Comparison of ENCODE assay signal across 1 cellular context in the genomic region with DNA sequence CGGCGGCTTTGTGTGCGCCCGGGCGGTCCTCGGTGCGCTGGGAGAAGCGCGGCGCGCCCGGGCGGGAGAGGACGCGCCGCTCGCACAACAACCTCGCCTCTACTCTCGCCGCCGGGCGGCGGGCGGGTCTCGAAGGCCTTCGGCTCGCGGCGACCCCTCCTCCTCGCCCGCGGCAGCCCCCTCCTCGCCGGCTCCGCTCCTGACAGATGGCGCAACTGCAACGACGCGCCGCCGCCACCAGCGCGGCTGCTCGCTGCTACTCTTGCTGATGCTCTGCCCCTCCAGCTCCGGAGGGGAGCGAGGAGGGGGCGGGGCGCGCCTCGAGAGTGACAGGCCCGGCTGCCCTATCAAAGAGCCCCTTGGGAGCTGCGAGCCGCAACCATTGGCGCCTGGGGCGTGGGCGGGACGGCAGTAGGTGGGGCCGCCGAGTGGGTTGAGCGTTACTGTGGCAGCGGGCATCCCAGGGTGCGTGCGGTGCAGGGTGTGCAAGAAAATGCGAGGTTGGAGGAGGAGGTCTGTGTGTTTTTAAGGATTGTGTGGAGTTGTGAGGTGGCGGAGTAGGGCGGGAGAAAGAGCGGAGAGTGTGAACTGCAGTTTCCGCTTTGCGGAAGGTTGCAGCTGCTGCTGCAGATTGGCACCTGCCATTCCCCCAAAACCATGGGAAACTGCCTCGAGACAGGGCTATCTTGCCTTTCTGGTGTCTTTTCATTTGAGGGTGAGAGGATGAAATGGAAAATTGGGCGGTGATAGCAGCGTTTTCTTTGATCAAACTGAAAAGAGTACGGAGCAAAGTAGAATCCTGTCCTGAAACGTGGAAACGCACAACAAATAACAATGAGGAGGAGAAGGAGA.
A peak's percentile ranks its signal among the peaks of the same experiment; 100 is the strongest.
TF ChIP-seq lines count a peak whose summit lies in the region.

A gene (minus strand): TSS at position 275 of the 852 bp plus-strand sequence. CDS start 153,401 bp downstream, outside the sequence.

TF ChIP-seq in HepG2, 621 proteins besides CTCF, POLR2A, EP300 and RAD21 (continued from another document and continues in another):
- TF ChIP-seq, protein P1, sequence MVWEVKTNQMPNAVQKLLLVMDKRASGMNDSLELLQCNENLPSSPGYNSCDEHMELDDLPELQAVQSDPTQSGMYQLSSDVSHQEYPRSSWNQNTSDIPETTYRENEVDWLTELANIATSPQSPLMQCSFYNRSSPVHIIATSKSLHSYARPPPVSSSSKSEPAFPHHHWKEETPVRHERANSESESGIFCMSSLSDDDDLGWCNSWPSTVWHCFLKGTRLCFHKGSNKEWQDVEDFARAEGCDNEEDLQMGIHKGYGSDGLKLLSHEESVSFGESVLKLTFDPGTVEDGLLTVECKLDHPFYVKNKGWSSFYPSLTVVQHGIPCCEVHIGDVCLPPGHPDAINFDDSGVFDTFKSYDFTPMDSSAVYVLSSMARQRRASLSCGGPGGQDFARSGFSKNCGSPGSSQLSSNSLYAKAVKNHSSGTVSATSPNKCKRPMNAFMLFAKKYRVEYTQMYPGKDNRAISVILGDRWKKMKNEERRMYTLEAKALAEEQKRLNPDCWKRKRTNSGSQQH (CRISPR knock-in tag; IDR thresholded peaks at IDR 0.05; ENCODE audit: low read depth) = 0 out of 2 replicates have a peak, but pooled peaks have one; percentile 65
- TF ChIP-seq RXRB (CRISPR knock-in tag; IDR thresholded peaks at IDR 0.05; ENCODE audit: borderline replicate concordance) (peak; percentile 21; the same call in 1 of the 2 replicates), HIVEP1 (CRISPR knock-in tag; IDR thresholded peaks at IDR 0.05) (no peak), RXRA (CRISPR knock-in tag; IDR thresholded peaks at IDR 0.05) (no peak; the same call in 1 of the 2 replicates), ZBTB20 (CRISPR knock-in tag; IDR thresholded peaks at IDR 0.05; ENCODE audit: borderline replicate concordance, low read depth) (no peak; the same call in none of the 2 replicates), ERF (CRISPR knock-in tag; IDR thresholded peaks at IDR 0.05) (peak; percentile 71; the same call in 1 of the 2 replicates), THAP11 (CRISPR knock-in tag; IDR thresholded peaks at IDR 0.05) (0 out of 2 replicates have a peak, but pooled peaks have one; percentile 31), GZF1 (CRISPR knock-in tag; IDR thresholded peaks at IDR 0.05) (0 out of 2 replicates have a peak, but pooled peaks have one; percentile 36), GATAD1 (CRISPR knock-in tag; IDR thresholded peaks at IDR 0.05) (0 out of 2 replicates have a peak, but pooled peaks have one; percentile 24), MYNN (CRISPR knock-in tag; IDR thresholded peaks at IDR 0.05; ENCODE audit: low read depth) (no peak), HNRNPK (IDR thresholded peaks at IDR 0.05; ENCODE audit: low read depth, low read length, poor library complexity, severe bottlenecking) (peak; percentile 68), HNRNPL (IDR thresholded peaks at IDR 0.05; ENCODE audit: low read depth, low read length) (peak; percentile 81), KDM1A (CRISPR knock-in tag; IDR thresholded peaks at IDR 0.05) (peak; percentile 47; the same call in 1 of the 2 replicates), ZFP36L2 (CRISPR knock-in tag; IDR thresholded peaks at IDR 0.05) (no peak), GATAD2A (CRISPR knock-in tag; IDR thresholded peaks at IDR 0.05) (peak; percentile 14; the same call in 1 of the 2 replicates), ZNF12 (CRISPR knock-in tag; IDR thresholded peaks at IDR 0.05) (no peak), GABPB1 (CRISPR knock-in tag; IDR thresholded peaks at IDR 0.05) (peak; percentile 82), REPIN1 (CRISPR knock-in tag; IDR thresholded peaks at IDR 0.05; ENCODE audit: borderline replicate concordance, low read depth) (0 out of 2 replicates have a peak, but pooled peaks have one; percentile 27), ZNF569 (CRISPR knock-in tag; IDR thresholded peaks at IDR 0.05; ENCODE audit: borderline replicate concordance) (no peak), SMAD9 (CRISPR knock-in tag; IDR thresholded peaks at IDR 0.05) (0 out of 2 replicates have a peak, but pooled peaks have one; percentile 11), THYN1 (CRISPR knock-in tag; IDR thresholded peaks at IDR 0.05; ENCODE audit: borderline replicate concordance, low read depth) (no peak), YY1 (IDR thresholded peaks at IDR 0.05; ENCODE audit: insufficient read depth, insufficient replicate concordance, low read depth, low read length) (peak; percentile 15), POLR2AphosphoS5 (IDR thresholded peaks at IDR 0.05; ENCODE audit: low read depth, low read length) (no peak), ZNF547 (CRISPR knock-in tag; IDR thresholded peaks at IDR 0.05) (peak; percentile 68; the same call in 1 of the 2 replicates), XRCC5 (optimal IDR thresholded peaks at IDR 0.05; ENCODE audit: low read length) (peak; percentile 87), RBFOX2 (IDR thresholded peaks at IDR 0.05; ENCODE audit: low read depth, low read length) (peak; percentile 75), SP1 (IDR thresholded peaks at IDR 0.05) (no peak), SP1 (CRISPR knock-in tag; IDR thresholded peaks at IDR 0.05) (peak; percentile 98), ZNF558 (CRISPR knock-in tag; IDR thresholded peaks at IDR 0.05; ENCODE audit: borderline replicate concordance) (no peak), ZBTB7B (CRISPR knock-in tag; IDR thresholded peaks at IDR 0.05) (0 out of 2 replicates have a peak, but pooled peaks have one; percentile 58), ZNF772 (CRISPR knock-in tag; IDR thresholded peaks at IDR 0.05) (no peak)
- TF ChIP-seq, protein P2, sequence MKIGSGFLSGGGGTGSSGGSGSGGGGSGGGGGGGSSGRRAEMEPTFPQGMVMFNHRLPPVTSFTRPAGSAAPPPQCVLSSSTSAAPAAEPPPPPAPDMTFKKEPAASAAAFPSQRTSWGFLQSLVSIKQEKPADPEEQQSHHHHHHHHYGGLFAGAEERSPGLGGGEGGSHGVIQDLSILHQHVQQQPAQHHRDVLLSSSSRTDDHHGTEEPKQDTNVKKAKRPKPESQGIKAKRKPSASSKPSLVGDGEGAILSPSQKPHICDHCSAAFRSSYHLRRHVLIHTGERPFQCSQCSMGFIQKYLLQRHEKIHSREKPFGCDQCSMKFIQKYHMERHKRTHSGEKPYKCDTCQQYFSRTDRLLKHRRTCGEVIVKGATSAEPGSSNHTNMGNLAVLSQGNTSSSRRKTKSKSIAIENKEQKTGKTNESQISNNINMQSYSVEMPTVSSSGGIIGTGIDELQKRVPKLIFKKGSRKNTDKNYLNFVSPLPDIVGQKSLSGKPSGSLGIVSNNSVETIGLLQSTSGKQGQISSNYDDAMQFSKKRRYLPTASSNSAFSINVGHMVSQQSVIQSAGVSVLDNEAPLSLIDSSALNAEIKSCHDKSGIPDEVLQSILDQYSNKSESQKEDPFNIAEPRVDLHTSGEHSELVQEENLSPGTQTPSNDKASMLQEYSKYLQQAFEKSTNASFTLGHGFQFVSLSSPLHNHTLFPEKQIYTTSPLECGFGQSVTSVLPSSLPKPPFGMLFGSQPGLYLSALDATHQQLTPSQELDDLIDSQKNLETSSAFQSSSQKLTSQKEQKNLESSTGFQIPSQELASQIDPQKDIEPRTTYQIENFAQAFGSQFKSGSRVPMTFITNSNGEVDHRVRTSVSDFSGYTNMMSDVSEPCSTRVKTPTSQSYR (CRISPR knock-in tag; IDR thresholded peaks at IDR 0.05; ENCODE audit: borderline replicate concordance) = peak; percentile 43; the same call in 1 of the 2 replicates
- TF ChIP-seq, protein P3, sequence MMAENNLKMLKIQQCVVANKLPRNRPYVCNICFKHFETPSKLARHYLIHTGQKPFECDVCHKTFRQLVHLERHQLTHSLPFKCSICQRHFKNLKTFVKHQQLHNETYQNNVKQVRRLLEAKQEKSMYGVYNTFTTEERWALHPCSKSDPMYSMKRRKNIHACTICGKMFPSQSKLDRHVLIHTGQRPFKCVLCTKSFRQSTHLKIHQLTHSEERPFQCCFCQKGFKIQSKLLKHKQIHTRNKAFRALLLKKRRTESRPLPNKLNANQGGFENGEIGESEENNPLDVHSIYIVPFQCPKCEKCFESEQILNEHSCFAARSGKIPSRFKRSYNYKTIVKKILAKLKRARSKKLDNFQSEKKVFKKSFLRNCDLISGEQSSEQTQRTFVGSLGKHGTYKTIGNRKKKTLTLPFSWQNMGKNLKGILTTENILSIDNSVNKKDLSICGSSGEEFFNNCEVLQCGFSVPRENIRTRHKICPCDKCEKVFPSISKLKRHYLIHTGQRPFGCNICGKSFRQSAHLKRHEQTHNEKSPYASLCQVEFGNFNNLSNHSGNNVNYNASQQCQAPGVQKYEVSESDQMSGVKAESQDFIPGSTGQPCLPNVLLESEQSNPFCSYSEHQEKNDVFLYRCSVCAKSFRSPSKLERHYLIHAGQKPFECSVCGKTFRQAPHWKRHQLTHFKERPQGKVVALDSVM (CRISPR knock-in tag; IDR thresholded peaks at IDR 0.05) = no peak
- TF ChIP-seq, protein P4, sequence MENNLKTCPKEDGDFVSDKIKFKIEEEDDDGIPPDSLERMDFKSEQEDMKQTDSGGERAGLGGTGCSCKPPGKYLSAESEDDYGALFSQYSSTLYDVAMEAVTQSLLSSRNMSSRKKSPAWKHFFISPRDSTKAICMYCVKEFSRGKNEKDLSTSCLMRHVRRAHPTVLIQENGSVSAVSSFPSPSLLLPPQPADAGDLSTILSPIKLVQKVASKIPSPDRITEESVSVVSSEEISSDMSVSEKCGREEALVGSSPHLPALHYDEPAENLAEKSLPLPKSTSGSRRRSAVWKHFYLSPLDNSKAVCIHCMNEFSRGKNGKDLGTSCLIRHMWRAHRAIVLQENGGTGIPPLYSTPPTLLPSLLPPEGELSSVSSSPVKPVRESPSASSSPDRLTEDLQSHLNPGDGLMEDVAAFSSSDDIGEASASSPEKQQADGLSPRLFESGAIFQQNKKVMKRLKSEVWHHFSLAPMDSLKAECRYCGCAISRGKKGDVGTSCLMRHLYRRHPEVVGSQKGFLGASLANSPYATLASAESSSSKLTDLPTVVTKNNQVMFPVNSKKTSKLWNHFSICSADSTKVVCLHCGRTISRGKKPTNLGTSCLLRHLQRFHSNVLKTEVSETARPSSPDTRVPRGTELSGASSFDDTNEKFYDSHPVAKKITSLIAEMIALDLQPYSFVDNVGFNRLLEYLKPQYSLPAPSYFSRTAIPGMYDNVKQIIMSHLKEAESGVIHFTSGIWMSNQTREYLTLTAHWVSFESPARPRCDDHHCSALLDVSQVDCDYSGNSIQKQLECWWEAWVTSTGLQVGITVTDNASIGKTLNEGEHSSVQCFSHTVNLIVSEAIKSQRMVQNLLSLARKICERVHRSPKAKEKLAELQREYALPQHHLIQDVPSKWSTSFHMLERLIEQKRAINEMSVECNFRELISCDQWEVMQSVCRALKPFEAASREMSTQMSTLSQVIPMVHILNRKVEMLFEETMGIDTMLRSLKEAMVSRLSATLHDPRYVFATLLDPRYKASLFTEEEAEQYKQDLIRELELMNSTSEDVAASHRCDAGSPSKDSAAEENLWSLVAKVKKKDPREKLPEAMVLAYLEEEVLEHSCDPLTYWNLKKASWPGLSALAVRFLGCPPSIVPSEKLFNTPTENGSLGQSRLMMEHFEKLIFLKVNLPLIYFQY (CRISPR knock-in tag; IDR thresholded peaks at IDR 0.05; ENCODE audit: borderline replicate concordance) = no peak
- TF ChIP-seq, protein P5, sequence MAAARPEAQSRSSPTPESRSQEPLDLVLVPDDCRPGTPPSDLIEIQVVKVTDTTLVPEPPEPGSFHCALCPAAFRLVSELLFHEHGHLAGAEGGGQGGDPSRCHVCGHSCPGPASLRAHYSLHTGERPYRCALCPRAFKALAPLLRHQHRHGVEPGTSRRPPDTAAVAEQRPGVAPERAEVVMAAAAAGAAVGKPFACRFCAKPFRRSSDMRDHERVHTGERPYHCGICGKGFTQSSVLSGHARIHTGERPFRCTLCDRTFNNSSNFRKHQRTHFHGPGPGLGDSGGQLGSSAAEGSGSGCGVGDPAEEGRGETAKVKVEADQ (CRISPR knock-in tag; IDR thresholded peaks at IDR 0.05; ENCODE audit: borderline replicate concordance) = 0 out of 2 replicates have a peak, but pooled peaks have one; percentile 68
- TF ChIP-seq, protein P6, sequence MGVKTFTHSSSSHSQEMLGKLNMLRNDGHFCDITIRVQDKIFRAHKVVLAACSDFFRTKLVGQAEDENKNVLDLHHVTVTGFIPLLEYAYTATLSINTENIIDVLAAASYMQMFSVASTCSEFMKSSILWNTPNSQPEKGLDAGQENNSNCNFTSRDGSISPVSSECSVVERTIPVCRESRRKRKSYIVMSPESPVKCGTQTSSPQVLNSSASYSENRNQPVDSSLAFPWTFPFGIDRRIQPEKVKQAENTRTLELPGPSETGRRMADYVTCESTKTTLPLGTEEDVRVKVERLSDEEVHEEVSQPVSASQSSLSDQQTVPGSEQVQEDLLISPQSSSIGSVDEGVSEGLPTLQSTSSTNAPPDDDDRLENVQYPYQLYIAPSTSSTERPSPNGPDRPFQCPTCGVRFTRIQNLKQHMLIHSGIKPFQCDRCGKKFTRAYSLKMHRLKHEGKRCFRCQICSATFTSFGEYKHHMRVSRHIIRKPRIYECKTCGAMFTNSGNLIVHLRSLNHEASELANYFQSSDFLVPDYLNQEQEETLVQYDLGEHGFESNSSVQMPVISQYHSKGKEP (CRISPR knock-in tag; IDR thresholded peaks at IDR 0.05) = no peak
- TF ChIP-seq, protein P7, sequence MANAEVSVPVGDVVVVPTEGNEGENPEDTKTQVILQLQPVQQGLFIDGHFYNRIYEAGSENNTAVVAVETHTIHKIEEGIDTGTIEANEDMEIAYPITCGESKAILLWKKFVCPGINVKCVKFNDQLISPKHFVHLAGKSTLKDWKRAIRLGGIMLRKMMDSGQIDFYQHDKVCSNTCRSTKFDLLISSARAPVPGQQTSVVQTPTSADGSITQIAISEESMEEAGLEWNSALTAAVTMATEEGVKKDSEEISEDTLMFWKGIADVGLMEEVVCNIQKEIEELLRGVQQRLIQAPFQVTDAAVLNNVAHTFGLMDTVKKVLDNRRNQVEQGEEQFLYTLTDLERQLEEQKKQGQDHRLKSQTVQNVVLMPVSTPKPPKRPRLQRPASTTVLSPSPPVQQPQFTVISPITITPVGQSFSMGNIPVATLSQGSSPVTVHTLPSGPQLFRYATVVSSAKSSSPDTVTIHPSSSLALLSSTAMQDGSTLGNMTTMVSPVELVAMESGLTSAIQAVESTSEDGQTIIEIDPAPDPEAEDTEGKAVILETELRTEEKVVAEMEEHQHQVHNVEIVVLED (CRISPR knock-in tag; IDR thresholded peaks at IDR 0.05; ENCODE audit: borderline replicate concordance) = peak; percentile 48; the same call in 1 of the 2 replicates
- TF ChIP-seq, protein P8, sequence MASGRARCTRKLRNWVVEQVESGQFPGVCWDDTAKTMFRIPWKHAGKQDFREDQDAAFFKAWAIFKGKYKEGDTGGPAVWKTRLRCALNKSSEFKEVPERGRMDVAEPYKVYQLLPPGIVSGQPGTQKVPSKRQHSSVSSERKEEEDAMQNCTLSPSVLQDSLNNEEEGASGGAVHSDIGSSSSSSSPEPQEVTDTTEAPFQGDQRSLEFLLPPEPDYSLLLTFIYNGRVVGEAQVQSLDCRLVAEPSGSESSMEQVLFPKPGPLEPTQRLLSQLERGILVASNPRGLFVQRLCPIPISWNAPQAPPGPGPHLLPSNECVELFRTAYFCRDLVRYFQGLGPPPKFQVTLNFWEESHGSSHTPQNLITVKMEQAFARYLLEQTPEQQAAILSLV (CRISPR knock-in tag; IDR thresholded peaks at IDR 0.05; ENCODE audit: borderline replicate concordance) = peak; percentile 25; the same call in 1 of the 2 replicates
